In the genomic region with DNA sequence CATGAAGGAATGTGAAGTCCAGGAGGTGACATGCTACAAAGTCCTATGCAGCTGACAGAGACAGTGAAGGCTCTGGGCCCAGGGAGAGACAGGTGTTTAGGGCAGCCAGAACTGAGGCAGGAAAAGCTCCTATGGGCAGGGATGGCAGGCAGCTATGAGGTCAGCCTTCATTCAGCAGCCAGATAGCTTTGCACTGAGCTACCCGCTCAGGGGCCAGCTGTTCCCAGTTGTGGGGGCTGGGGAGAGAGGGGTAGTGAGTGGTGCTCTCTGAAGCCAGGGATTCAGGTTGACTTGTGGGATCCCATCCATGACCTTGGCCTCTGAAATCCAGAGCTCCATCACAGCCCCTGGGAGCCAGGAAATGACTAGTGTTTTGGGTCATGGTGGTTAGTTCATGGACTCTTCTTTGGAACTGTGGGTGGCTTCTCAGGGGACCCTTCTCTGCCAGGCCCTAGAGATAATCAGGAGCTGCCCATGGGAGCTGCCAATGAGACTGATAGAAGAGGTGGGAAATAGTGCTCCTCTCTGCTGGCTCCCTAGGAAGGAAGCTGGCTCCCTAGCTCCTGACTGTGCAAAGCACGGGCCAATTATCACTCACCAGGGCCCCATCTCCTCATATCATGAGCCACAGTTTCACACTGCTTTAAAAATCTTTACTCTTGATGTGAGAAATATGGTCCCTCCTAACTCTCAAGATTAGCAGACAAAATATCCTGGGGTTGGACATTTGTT, we compare ENCODE assay signal across 16 cellular contexts.
A peak's percentile ranks its signal among the peaks of the same experiment; 100 is the strongest.
DNase-seq lines count a peak whose midpoint lies in the region; TF ChIP-seq lines count a peak whose summit lies in the region.
"Had no signal": no experiment of that assay in that cellular context is flagged by ENCODE, and none has a peak within 500 bp of the region (broad histone marks: within the 10 kb centered on the region; RNA-seq: fewer than 3 reads in every experiment).

No MANE protein-coding gene starts in this region.

- H3K27ac ChIP-seq in cardiac muscle cell (peak overlapping the region; percentile 34), right atrium auricular region (no peak overlapping the region)

- TF ChIP-seq CTCF in cardiac muscle cell (IDR thresholded peaks at IDR 0.05; ENCODE audit: low read depth, low read length) (no peak), right atrium auricular region (IDR thresholded peaks at IDR 0.05) (no peak), brain (conservative IDR thresholded peaks at IDR 0.05) (no peak)

- DNase-seq in cardiac muscle cell (ENCODE audit: low read depth in 1 of 2, low spot score in 1 of 2) (no peak), right atrium auricular region (ENCODE audit: low spot score) (no peak), myocyte (ENCODE audit: low read depth) (peak; percentile 62), 8988T (no peak), NCI-H128 (lab: John Stamatoyannopoulos, UW; ENCODE audit: unreplicated experiment) (no peak)
- DNase-seq in activated T-cell treated with anti-CD3 and anti-CD28 coated beads, Interleukin-2, amount 50 U/mL, for 48 hours = no peak
- DNase-seq: C1 segment of cervical spinal cord; Calu3; CD4-positive, alpha-beta T cell; DMS153; DND-41; GDM1; HFFc6 had no signal

- H3K9me3 Mint-ChIP-seq in brain = peaks cover 0 to 11% (median 0%) of the 10 kb centered on the region in 5 experiments
- H3K9me3 Mint-ChIP-seq: HFFc6 had no signal

- H3K36me3 ChIP-seq in cardiac muscle cell (no peaks in the 10 kb centered on the region), right atrium auricular region (no peaks in the 10 kb centered on the region)
- H3K36me3 ChIP-seq: HAP-1 had no signal

- no peaks in the 10 kb centered on the region for H3K36me3 Mint-ChIP-seq in brain

- H3K4me1 Mint-ChIP-seq in brain = peaks cover 58% of the 10 kb centered on the region
- H3K4me1 Mint-ChIP-seq: B cell had no signal

- H3K4me3 Mint-ChIP-seq in brain = no peak overlapping the region
- H3K4me3 Mint-ChIP-seq: B cell; CD4-positive, alpha-beta T cell; HFFc6 had no signal

- peak overlapping the region in 4 of 5 experiments; percentile 27 to 87 (median 69) for H3K27ac Mint-ChIP-seq in brain
- H3K27ac Mint-ChIP-seq: B cell; CD4-positive, alpha-beta T cell; HFFc6 had no signal

- no peaks in the 10 kb centered on the region for H3K27me3 Mint-ChIP-seq in brain

- H3K9me3 ChIP-seq in cardiac muscle cell (ENCODE audit: low read depth) = no peaks in the 10 kb centered on the region
- no peaks in the 10 kb centered on the region for H3K9me3 ChIP-seq in right atrium auricular region
- H3K9me3 ChIP-seq: HAP-1 had no signal

- no peaks in the 10 kb centered on the region for H3K27me3 ChIP-seq in cardiac muscle cell
- H3K27me3 ChIP-seq in right atrium auricular region = no peaks in the 10 kb centered on the region

- no peak overlapping the region for H3K4me3 ChIP-seq in cardiac muscle cell
- no peak overlapping the region for H3K4me3 ChIP-seq in right atrium auricular region
- H3K4me3 ChIP-seq: HAP-1 had no signal

- H3K4me1 ChIP-seq in cardiac muscle cell (ENCODE audit: low read depth) = peaks cover 23% of the 10 kb centered on the region
- peaks cover 0 to 7% of the 10 kb centered on the region in 2 donors for H3K4me1 ChIP-seq in right atrium auricular region
- H3K4me1 ChIP-seq: HAP-1 had no signal
